9 cellular contexts compared by ENCODE assay signal in the genomic region with DNA sequence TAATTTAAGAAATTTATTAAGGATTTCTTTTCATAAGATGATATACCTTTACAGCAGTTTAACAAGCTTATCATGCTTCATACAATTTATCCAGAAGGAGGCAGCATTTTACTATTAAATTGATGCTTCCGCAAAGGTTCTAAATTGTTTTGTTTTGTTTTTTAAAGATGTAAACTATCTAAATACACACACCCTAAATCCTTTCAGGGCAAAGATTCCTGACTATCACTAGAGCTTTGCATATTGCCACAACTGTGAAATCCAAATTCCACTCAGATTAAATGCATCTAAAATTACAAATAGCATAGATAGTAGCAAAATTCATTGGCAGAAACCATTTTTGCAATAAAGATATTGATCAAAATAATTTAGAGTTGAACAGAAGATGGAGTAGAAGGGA. TPM values are rescaled to one million over a fixed set of nuclear protein-coding genes. Genes with fewer than 3 reads are reported as not detected.
DNase-seq lines count a peak whose midpoint lies in the region; ATAC-seq, FAIRE-seq and TF ChIP-seq lines count a peak whose summit lies in the region.
"Had no signal": no experiment of that assay in that cellular context is flagged by ENCODE, and none has a peak within 500 bp of the region (broad histone marks: within the 10 kb centered on the region; RNA-seq: fewer than 3 reads in every experiment).

No MANE protein-coding gene starts in this region.

- H3K9me3 Mint-ChIP-seq in endodermal cell: no peaks in the 10 kb centered on the region
- H3K9me3 Mint-ChIP-seq: memory B cell had no signal

- H3K36me3 ChIP-seq in endodermal cell (ENCODE audit: control insufficient read depth, insufficient read depth, low read length): no peaks in the 10 kb centered on the region
- no peaks in the 10 kb centered on the region for H3K36me3 ChIP-seq in effector memory CD4-positive, alpha-beta T cell (ENCODE audit: control insufficient read depth, insufficient read depth, low read length)

- H3K27me3 Mint-ChIP-seq in endodermal cell (ENCODE audit: insufficient read depth): no peaks in the 10 kb centered on the region
- H3K27me3 Mint-ChIP-seq: memory B cell had no signal

- H3K36me3 Mint-ChIP-seq in endodermal cell (ENCODE audit: low read depth): no peaks in the 10 kb centered on the region
- H3K36me3 Mint-ChIP-seq: memory B cell had no signal

- DNase-seq in NCI-H460 (ENCODE audit: extremely low read depth, low read depth) (peak; percentile 25), endodermal cell (no peak), putamen (ENCODE audit: low spot score) (peak; percentile 14)
- DNase-seq in effector memory CD4-positive, alpha-beta T cell: no peak

- H3K27ac Mint-ChIP-seq in endodermal cell: no peak overlapping the region
- H3K27ac Mint-ChIP-seq: memory B cell had no signal

- no CpG with 5 or more reads among the region's 1 CpG for WGBS in endodermal cell (ENCODE audit: insufficient coverage in 1 of 2, insufficient read length in 1 of 2), 2 experiments

- peaks cover 5% of the 10 kb centered on the region for H3K4me1 Mint-ChIP-seq in endodermal cell
- H3K4me1 Mint-ChIP-seq: memory B cell had no signal

- no peak overlapping the region for H3K27ac ChIP-seq in endodermal cell (ENCODE audit: low read depth, low read length)
- H3K27ac ChIP-seq in effector memory CD4-positive, alpha-beta T cell (ENCODE audit: insufficient read depth, low read length, poor library complexity, severe bottlenecking): no peak overlapping the region

- H3K4me1 ChIP-seq in endodermal cell (ENCODE audit: control insufficient read depth, insufficient read depth, low read length): no peaks in the 10 kb centered on the region
- H3K4me1 ChIP-seq in effector memory CD4-positive, alpha-beta T cell (ENCODE audit: control insufficient read depth, insufficient read depth, low read length, poor library complexity, severe bottlenecking): no peaks in the 10 kb centered on the region

- H3K9me3 ChIP-seq in endodermal cell (ENCODE audit: control insufficient read depth, low read length): no peaks in the 10 kb centered on the region
- H3K9me3 ChIP-seq in effector memory CD4-positive, alpha-beta T cell (ENCODE audit: control insufficient read depth, low read length): no peaks in the 10 kb centered on the region

- no peak overlapping the region for H3K4me3 Mint-ChIP-seq in endodermal cell
- H3K4me3 Mint-ChIP-seq: memory B cell had no signal

- H3K27me3 ChIP-seq in endodermal cell (ENCODE audit: control insufficient read depth, insufficient read depth, low read length, poor library complexity, severe bottlenecking): no peaks in the 10 kb centered on the region
- no peaks in the 10 kb centered on the region for H3K27me3 ChIP-seq in effector memory CD4-positive, alpha-beta T cell (replicated peaks; ENCODE audit: control insufficient read depth, insufficient read depth, low read length, poor library complexity, severe bottlenecking)

- no peak overlapping the region for H3K9ac ChIP-seq in endodermal cell (ENCODE audit: extremely low read depth, low read length, poor library complexity, severe bottlenecking)

- ATAC-seq in HG03439 (IDR thresholded peaks at IDR 0.05; ENCODE audit: unreplicated experiment) (no peak), HG03108 (IDR thresholded peaks at IDR 0.05; ENCODE audit: unreplicated experiment) (no peak), HG03457 (IDR thresholded peaks at IDR 0.05; ENCODE audit: unreplicated experiment) (no peak)

- FAIRE-seq in G401.6 (lab: Jason Lieb, UNC): peak; percentile 90

- H3K4me3 ChIP-seq in endodermal cell (ENCODE audit: low read length): no peak overlapping the region
- no peak overlapping the region for H3K4me3 ChIP-seq in effector memory CD4-positive, alpha-beta T cell (ENCODE audit: insufficient read depth, low read depth, low read length, poor library complexity, severe bottlenecking)

- TF ChIP-seq CTCF in endodermal cell (conservative IDR thresholded peaks at IDR 0.05): peak; percentile 75

RNA-seq across cellular contexts. Expression of gene CCNL1, which starts 44.5 kb away (rescaled TPM):
- total RNA-seq in NCI-H460 (2014; rRNA removed; shearing (Covaris generic)): 68.2 and 91.3 TPM in 2 replicates
- 214 and 225 TPM in 2 replicates for polyA plus RNA-seq in NCI-H460 (2014; cell fraction: nucleus; rRNA removed)
- 100 to 1,000 TPM in 1 of 2 donors, 10 to 100 TPM in 1; 97.4 to 128 TPM for total RNA-seq in endodermal cell
- polyA plus RNA-seq in endodermal cell (2013, experiment 1 of 2): 100 TPM
- polyA plus RNA-seq in endodermal cell (2013, experiment 2 of 2): 80.9 TPM

Comparison
In these comparisons a context has a peak if more than half of its experiments do, and no peak if none do; other contexts are left out.
1. DNase-seq: peak in NCI-H460 (single experiment) and putamen (single experiment); none in endodermal cell (single experiment) and effector memory CD4-positive, alpha-beta T cell (0 of 3).